In the genomic region with DNA sequence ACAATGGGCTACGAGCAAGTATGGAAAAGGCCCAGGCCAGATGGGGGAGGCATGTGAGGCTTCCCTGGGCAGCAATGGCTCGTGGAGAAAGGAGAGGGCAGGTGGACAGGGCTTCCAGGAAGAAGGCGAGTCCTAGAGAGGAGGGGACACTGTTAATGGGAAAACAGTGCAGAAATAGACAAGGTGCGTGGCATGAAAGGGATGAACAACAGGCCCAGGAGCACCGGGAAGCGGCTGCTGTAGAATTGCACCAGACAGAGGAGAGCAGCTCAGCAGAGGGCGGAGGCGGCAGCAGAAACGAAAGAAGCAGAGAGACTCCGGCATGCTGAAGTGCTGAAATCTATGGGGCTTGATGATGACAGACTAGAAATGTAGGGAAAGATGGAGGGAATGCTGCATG, we compare ENCODE assay signal across 16 cellular contexts.
DNase-seq lines count a peak whose midpoint lies in the region; ATAC-seq, FAIRE-seq and TF ChIP-seq lines count a peak whose summit lies in the region.
"Had no signal": no experiment of that assay in that cellular context is flagged by ENCODE, and none has a peak within 500 bp of the region (broad histone marks: within the 10 kb centered on the region; RNA-seq: fewer than 3 reads in every experiment).

No MANE protein-coding gene starts in this region.

- no peak for TF ChIP-seq CTCF in GM12878 (IDR thresholded peaks at IDR 0.05 in 2 of 3, conservative IDR thresholded peaks at IDR 0.05 in 1 of 3; ENCODE audit: control insufficient read depth in 2 of 3, extremely low read depth in 1 of 3, insufficient read depth in 1 of 3, low read depth in 3 of 3, low read length in 3 of 3)
- TF ChIP-seq CTCF in progenitor cell of endocrine pancreas (IDR thresholded peaks at IDR 0.05; ENCODE audit: unreplicated experiment), result no peak

- H3K36me3 Mint-ChIP-seq in activated CD4-positive, alpha-beta T cell treated with anti-CD3 and anti-CD28 coated beads, Interleukin-2, amount 10 ng/mL, durations not matched to agents 7 days and 5 days (ENCODE audit: low read depth), result peaks cover 51% of the 10 kb centered on the region
- H3K36me3 Mint-ChIP-seq in T-helper 1 cell treated with Interleukin-12 subunit alpha and Interleukin-12 subunit beta and Interleukin-4 antibody, amounts not matched to agents 30 μg/mL and 1 μg/mL, for 36 hours (ENCODE audit: low read depth), result peaks cover 36% of the 10 kb centered on the region
- peaks cover 16% of the 10 kb centered on the region for H3K36me3 Mint-ChIP-seq in progenitor cell of endocrine pancreas (ENCODE audit: insufficient read depth)

- no peak for TF ChIP-seq RAD21 in GM12878 (IDR thresholded peaks at IDR 0.05; ENCODE audit: insufficient read depth, low read depth, low read length)

- no peak for FAIRE-seq in GM12878 (lab: Jason Lieb, UNC)
- FAIRE-seq: A549, TTC549 had no signal

- peaks cover 3% of the 10 kb centered on the region for H3K9me3 Mint-ChIP-seq in activated CD4-positive, alpha-beta T cell treated with anti-CD3 and anti-CD28 coated beads, Interleukin-2, amount 10 ng/mL, durations not matched to agents 7 days and 5 days
- H3K9me3 Mint-ChIP-seq in T-helper 1 cell treated with Interleukin-12 subunit alpha and Interleukin-12 subunit beta and Interleukin-4 antibody, amounts not matched to agents 30 μg/mL and 1 μg/mL, for 36 hours, result no peaks in the 10 kb centered on the region
- peaks cover 4% of the 10 kb centered on the region for H3K9me3 Mint-ChIP-seq in progenitor cell of endocrine pancreas (ENCODE audit: low read depth)

- H3K27me3 ChIP-seq in GM12878 (replicated peaks in 1 of 2; ENCODE audit: control insufficient read depth in 2 of 2, insufficient read depth in 2 of 2, low read length in 1 of 2), result no peaks in the 10 kb centered on the region
- H3K27me3 ChIP-seq: cardiac muscle cell, hepatocyte had no signal

- POLR2A ChIA-PET in activated CD4-positive, alpha-beta T cell treated with anti-CD3 and anti-CD28 coated beads, Interleukin-2, amount 10 ng/mL, durations not matched to agents 7 days and 5 days (lab: Charles Lee), result interaction anchor here (0.6 to 0.9 kb wide), 2 partner anchors 11 to 18 kb away, joined by 3 to 4 read pairs; no protein-coding TSS in a partner anchor
- POLR2A ChIA-PET in GM12878 (lab: Charles Lee), result interaction anchor here (1.1 to 10.6 kb wide), 3 partner anchors 14 to 98 kb away, joined by 3 to 82 read pairs (median 4); no protein-coding TSS in a partner anchor

- H3K9me3 ChIP-seq in GM12878 (replicated peaks; ENCODE audit: control insufficient read depth, insufficient read depth, low read length), result peaks cover 2% of the 10 kb centered on the region; the same call in 2 of the 3 replicates
- H3K9me3 ChIP-seq: A549 had no signal

- peak; percentile 44 for DNase-seq in activated CD4-positive, alpha-beta T cell treated with anti-CD3 and anti-CD28 coated beads, Interleukin-2, amount 10 ng/mL, durations not matched to agents 7 days and 5 days
- DNase-seq in activated CD4-positive, alpha-beta T cell treated with anti-CD3 and anti-CD28 coated beads for 1 hour, result no peak
- DNase-seq in GM12878 (ENCODE audit: low read depth, low spot score) (no peak), progenitor cell of endocrine pancreas (ENCODE audit: low spot score, unreplicated experiment) (no peak), activated gamma-delta T cell treated with Interleukin-2 at 50 U/mL for 16 hours (no peak), globus pallidus (ENCODE audit: low spot score) (no peak)
- DNase-seq: left ventricle myocardium superior, NCI-H1930, NCI-H774 had no signal

- peak overlapping the region; percentile 72 for H3K4me3 Mint-ChIP-seq in activated CD4-positive, alpha-beta T cell treated with anti-CD3 and anti-CD28 coated beads, Interleukin-2, amount 10 ng/mL, durations not matched to agents 7 days and 5 days
- peak overlapping the region; percentile 62 for H3K4me3 Mint-ChIP-seq in T-helper 1 cell treated with Interleukin-12 subunit alpha and Interleukin-12 subunit beta and Interleukin-4 antibody, amounts not matched to agents 30 μg/mL and 1 μg/mL, for 36 hours
- no peak overlapping the region for H3K4me3 Mint-ChIP-seq in progenitor cell of endocrine pancreas (ENCODE audit: low read depth)

- peak overlapping the region; percentile 93; the same call in 1 of the 2 replicates for H3K4me2 ChIP-seq in GM12878 (ENCODE audit: control insufficient read depth, insufficient read depth)
- H3K4me2 ChIP-seq: A549, hepatocyte, KMS-11 had no signal

- H4K20me1 ChIP-seq in GM12878 (ENCODE audit: control insufficient read depth, insufficient read depth), result no peaks in the 10 kb centered on the region; the same call in 1 of the 2 replicates

- peaks cover 93% of the 10 kb centered on the region for H3K79me2 ChIP-seq in GM12878 (ENCODE audit: control insufficient read depth, insufficient read depth, low read length)

- H3K27me3 Mint-ChIP-seq in activated CD4-positive, alpha-beta T cell treated with anti-CD3 and anti-CD28 coated beads, Interleukin-2, amount 10 ng/mL, durations not matched to agents 7 days and 5 days, result no peaks in the 10 kb centered on the region
- no peaks in the 10 kb centered on the region for H3K27me3 Mint-ChIP-seq in T-helper 1 cell treated with Interleukin-12 subunit alpha and Interleukin-12 subunit beta and Interleukin-4 antibody, amounts not matched to agents 30 μg/mL and 1 μg/mL, for 36 hours (ENCODE audit: low read depth)
- H3K27me3 Mint-ChIP-seq in progenitor cell of endocrine pancreas, result no peaks in the 10 kb centered on the region

- SMC1A ChIA-PET in GM12878 (lab: Charles Lee; ENCODE audit: uncharacterized antibody, unreplicated experiment), result interaction anchor here (0.7 to 14.3 kb wide), 10 partner anchors 9 to 110 kb away, joined by 3 to 139 read pairs (median 8); no protein-coding TSS in a partner anchor

- intact Hi-C loops in GM12878 (cut with micrococcal nuclease; ENCODE audit: unreplicated experiment), result no loop called here

- peaks cover 88% of the 10 kb centered on the region for H3K4me1 Mint-ChIP-seq in activated CD4-positive, alpha-beta T cell treated with anti-CD3 and anti-CD28 coated beads, Interleukin-2, amount 10 ng/mL, durations not matched to agents 7 days and 5 days
- H3K4me1 Mint-ChIP-seq in T-helper 1 cell treated with Interleukin-12 subunit alpha and Interleukin-12 subunit beta and Interleukin-4 antibody, amounts not matched to agents 30 μg/mL and 1 μg/mL, for 36 hours (ENCODE audit: low read depth), result peaks cover 64% of the 10 kb centered on the region
- peaks cover 19% of the 10 kb centered on the region for H3K4me1 Mint-ChIP-seq in progenitor cell of endocrine pancreas (ENCODE audit: low read depth)

- H3K27ac ChIP-seq in GM12878 (ENCODE audit: control insufficient read depth, insufficient read depth), result peak overlapping the region; percentile 69
- H3K27ac ChIP-seq: A549, cardiac muscle cell, hepatocyte, KMS-11 had no signal

- no peak overlapping the region for H3K4me3 ChIP-seq in GM12878
- H3K4me3 ChIP-seq: A549, cardiac muscle cell, hepatocyte had no signal

- H2AFZ ChIP-seq in GM12878 (ENCODE audit: control insufficient read depth, low read depth, low read length), result no peak overlapping the region
- H2AFZ ChIP-seq: hepatocyte had no signal

- CTCF ChIA-PET in activated CD4-positive, alpha-beta T cell treated with anti-CD3 and anti-CD28 coated beads, Interleukin-2, amount 10 ng/mL, durations not matched to agents 7 days and 5 days (lab: Charles Lee), result interaction anchor here (1.3 kb wide), 1 partner anchor 9 kb away, joined by 3 read pairs; no protein-coding TSS in a partner anchor
- CTCF ChIA-PET in GM12878 (lab: Yijun Ruan, JAX), result interaction anchor here (1.0 kb wide), 1 partner anchor 14 kb away, joined by 5 read pairs; no protein-coding TSS in a partner anchor

- TF ChIP-seq EP300 in GM12878 (IDR thresholded peaks at IDR 0.05; ENCODE audit: borderline replicate concordance in 1 of 2, control insufficient read depth in 1 of 2, low read depth in 2 of 2, low read length in 2 of 2), result no peak

- no peak for TF ChIP-seq POLR2A in GM12878 (IDR thresholded peaks at IDR 0.05; ENCODE audit: low read depth, low read length)

- BruUV-seq in GM12878 (replicated peaks; lab: Mats Ljungman, UMichigan), result no TSS peak

- RAD21 ChIA-PET in GM12878 (lab: Charles Lee; ENCODE audit: unreplicated experiment), result interaction anchor here (1.3 to 3.2 kb wide), 3 partner anchors 12 to 23 kb away, joined by 4 to 13 read pairs (median 10); no protein-coding TSS in a partner anchor

- H3K9ac ChIP-seq in GM12878 (ENCODE audit: control insufficient read depth, insufficient read depth, low read length), result no peak overlapping the region
- H3K9ac ChIP-seq: KMS-11 had no signal

- peaks cover 7 to 23% of the 10 kb centered on the region in 2 experiments; a peak in 3 of 4 replicates for H3K36me3 ChIP-seq in GM12878 (ENCODE audit: control insufficient read depth in 2 of 2, insufficient read depth in 2 of 2, low read length in 1 of 2)
- H3K36me3 ChIP-seq: cardiac muscle cell had no signal

- 24% methylated on average over 9 of the region's 10 CpGs for WGBS in GM12878 (ENCODE audit: insufficient coverage, insufficient replicate concordance, low lambda C conversion rate, missing lambda C conversion rate)

- H3K4me1 ChIP-seq in GM12878 (ENCODE audit: control insufficient read depth, insufficient read depth, low read length), result peaks cover 66% of the 10 kb centered on the region

- peak overlapping the region; percentile 88 for H3K27ac Mint-ChIP-seq in activated CD4-positive, alpha-beta T cell treated with anti-CD3 and anti-CD28 coated beads, Interleukin-2, amount 10 ng/mL, durations not matched to agents 7 days and 5 days
- H3K27ac Mint-ChIP-seq in T-helper 1 cell treated with Interleukin-12 subunit alpha and Interleukin-12 subunit beta and Interleukin-4 antibody, amounts not matched to agents 30 μg/mL and 1 μg/mL, for 36 hours, result peak overlapping the region; percentile 75
- peak overlapping the region; percentile 4 for H3K27ac Mint-ChIP-seq in progenitor cell of endocrine pancreas

- in situ Hi-C loops in GM12878 (cut with MboI), result no loop called here

- ATAC-seq in GM12878, result no peak
- ATAC-seq in HG02623 (IDR thresholded peaks at IDR 0.05; ENCODE audit: unreplicated experiment), result no peak
- ATAC-seq: A549, left ventricle myocardium superior had no signal

TF ChIP-seq in GM12878, 131 proteins besides CTCF, POLR2A, EP300 and RAD21 (continues in another document):
- TF ChIP-seq, protein P1, sequence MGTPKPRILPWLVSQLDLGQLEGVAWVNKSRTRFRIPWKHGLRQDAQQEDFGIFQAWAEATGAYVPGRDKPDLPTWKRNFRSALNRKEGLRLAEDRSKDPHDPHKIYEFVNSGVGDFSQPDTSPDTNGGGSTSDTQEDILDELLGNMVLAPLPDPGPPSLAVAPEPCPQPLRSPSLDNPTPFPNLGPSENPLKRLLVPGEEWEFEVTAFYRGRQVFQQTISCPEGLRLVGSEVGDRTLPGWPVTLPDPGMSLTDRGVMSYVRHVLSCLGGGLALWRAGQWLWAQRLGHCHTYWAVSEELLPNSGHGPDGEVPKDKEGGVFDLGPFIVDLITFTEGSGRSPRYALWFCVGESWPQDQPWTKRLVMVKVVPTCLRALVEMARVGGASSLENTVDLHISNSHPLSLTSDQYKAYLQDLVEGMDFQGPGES (IDR thresholded peaks at IDR 0.05), result no peak
- TF ChIP-seq MXI1 (IDR thresholded peaks at IDR 0.05; ENCODE audit: low read depth, low read length), result no peak
- TF ChIP-seq CREM (IDR thresholded peaks at IDR 0.05; ENCODE audit: low read depth), result no peak
- TF ChIP-seq JUND (IDR thresholded peaks at IDR 0.05; ENCODE audit: low read depth, low read length), result no peak
- no peak for TF ChIP-seq POLR2AphosphoS2 (IDR thresholded peaks at IDR 0.05; ENCODE audit: low read depth, low read length)

Comparison
In these comparisons a context has a peak if more than half of its experiments do, and no peak if none do; other contexts are left out.
1. H3K27ac Mint-ChIP-seq: peak in every context shown above with its lines; median percentile 88 in activated CD4-positive, alpha-beta T cell treated with anti-CD3 and anti-CD28 coated beads, Interleukin-2, amount 10 ng/mL, durations not matched to agents 7 days and 5 days; 75 in T-helper 1 cell treated with Interleukin-12 subunit alpha and Interleukin-12 subunit beta and Interleukin-4 antibody, amounts not matched to agents 30 μg/mL and 1 μg/mL, for 36 hours; 4 in progenitor cell of endocrine pancreas.